8 cellular contexts compared by ENCODE assay signal in the genomic region with DNA sequence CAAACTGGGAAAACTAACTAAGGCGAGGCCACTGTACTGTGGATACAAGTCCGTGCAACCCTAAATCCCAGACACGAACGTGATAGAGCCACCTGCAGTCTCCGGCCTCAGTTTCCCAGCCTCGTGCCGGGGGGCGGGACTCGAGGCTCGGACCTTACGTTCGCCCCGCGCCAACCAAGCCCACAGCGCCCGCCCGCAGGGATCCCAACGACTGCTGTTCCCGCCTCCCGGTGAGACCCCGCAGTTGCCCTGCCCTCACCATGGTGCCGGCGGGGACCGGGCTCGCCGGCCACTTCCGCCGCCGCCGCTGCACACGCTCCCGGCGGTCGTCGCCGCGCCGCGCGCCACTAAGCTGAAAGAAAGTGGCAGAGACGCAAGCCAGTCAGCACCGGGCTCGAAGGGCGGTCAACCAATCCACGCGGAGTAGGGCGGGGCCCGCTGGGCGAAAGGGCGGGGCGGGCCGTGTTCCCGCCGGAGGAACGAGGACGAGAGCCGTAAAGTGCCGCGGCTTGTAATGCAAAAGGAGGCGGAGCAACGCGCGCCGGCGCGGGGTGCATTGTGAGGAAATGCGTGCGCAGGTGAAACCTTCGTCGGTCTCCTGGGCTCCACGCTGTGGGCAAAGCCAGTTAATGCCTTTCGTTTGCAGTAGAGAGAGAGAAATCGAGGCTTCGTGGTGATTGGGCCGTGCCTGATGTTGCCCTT. TPM values are rescaled to one million over a fixed set of nuclear protein-coding genes. Genes with fewer than 3 reads are reported as not detected.
A peak's percentile ranks its signal among the peaks of the same experiment; 100 is the strongest.
DNase-seq lines count a peak whose midpoint lies in the region; ATAC-seq and TF ChIP-seq lines count a peak whose summit lies in the region.

Gene LSM4 (minus strand): TSS at position 318 of the 702 bp plus-strand sequence. CDS start 56 bp downstream, at position 262.

- TF ChIP-seq CTCF in fibroblast of the aortic adventitia (IDR thresholded peaks at IDR 0.05; ENCODE audit: insufficient read depth, low read length), result peak; percentile 33
- no peak for TF ChIP-seq CTCF in nephron progenitor cell (IDR thresholded peaks at IDR 0.05)

- DNase-seq in GDM1 (lab: John Stamatoyannopoulos, UW) (peak; percentile 98), HAP-1 (ENCODE audit: low spot score in 2 of 2) (peak; percentile 98 to 99), MG63 (peak; percentile 98), SHP77 treated with DMSO at 0.1 percent for 48 hours (lab: John Stamatoyannopoulos, UW) (peak; percentile 94), fibroblast of the aortic adventitia (ENCODE audit: low read depth) (peak; percentile 95), nephron progenitor cell (peak; percentile 99)
- peak; percentile 100 for DNase-seq in activated effector memory CD4-positive, alpha-beta T cell treated with anti-CD3 and anti-CD28 coated beads, Interleukin-2, amount 50 U/mL, for 16 hours
- peak; percentile 99 to 100 for DNase-seq in stimulated activated naive CD8-positive, alpha-beta T cell treated with anti-CD3 and anti-CD28 coated beads, Interleukin-15, amount 100 ng/mL, for 72 hours

- in situ Hi-C loops in HAP-1 (cut with MboI; ENCODE audit: low sequenced_read_pairs), result loop anchor here (5.0 kb wide), 1 partner anchor 46 kb away; no protein-coding TSS in a partner anchor

- H3K4me3 ChIP-seq in HAP-1 (peak within 1 kb of the TSS; percentile 90), MG63 (peak within 1 kb of the TSS; percentile 75), fibroblast of the aortic adventitia (ENCODE audit: low read depth, low read length) (peak within 1 kb of the TSS; percentile 83)

- H3K27ac Mint-ChIP-seq in nephron progenitor cell, result peak within 1 kb of the TSS; percentile 98
- H3K27ac Mint-ChIP-seq in stimulated activated naive CD8-positive, alpha-beta T cell treated with anti-CD3 and anti-CD28 coated beads, Interleukin-15, amount 100 ng/mL, for 72 hours, result peak within 1 kb of the TSS; percentile 92 to 96

- peaks cover 3% of the 10 kb centered on the region for H3K27me3 Mint-ChIP-seq in nephron progenitor cell (ENCODE audit: low read depth, poor library complexity)
- no peaks in the 10 kb centered on the region for H3K27me3 Mint-ChIP-seq in stimulated activated naive CD8-positive, alpha-beta T cell treated with anti-CD3 and anti-CD28 coated beads, Interleukin-15, amount 100 ng/mL, for 72 hours

- H3K4me1 ChIP-seq in HAP-1, result peaks cover 12% of the 10 kb centered on the region

- peaks cover 51% of the 10 kb centered on the region for H3K4me1 Mint-ChIP-seq in nephron progenitor cell
- peaks cover 55% of the 10 kb centered on the region for H3K4me1 Mint-ChIP-seq in stimulated activated naive CD8-positive, alpha-beta T cell treated with anti-CD3 and anti-CD28 coated beads, Interleukin-15, amount 100 ng/mL, for 72 hours

- H3K27me3 ChIP-seq in HAP-1 (ENCODE audit: low read depth) (no peaks in the 10 kb centered on the region), MG63 (no peaks in the 10 kb centered on the region)

- H3K4me3 Mint-ChIP-seq in nephron progenitor cell, result peak within 1 kb of the TSS; percentile 84
- peak within 1 kb of the TSS; percentile 91 for H3K4me3 Mint-ChIP-seq in stimulated activated naive CD8-positive, alpha-beta T cell treated with anti-CD3 and anti-CD28 coated beads, Interleukin-15, amount 100 ng/mL, for 72 hours

- peak; percentile 96 for ATAC-seq in stimulated activated naive CD8-positive, alpha-beta T cell treated with anti-CD3 and anti-CD28 coated beads, Interleukin-15, amount 100 ng/mL, for 72 hours

- peaks cover 6% of the 10 kb centered on the region for H3K36me3 Mint-ChIP-seq in nephron progenitor cell (ENCODE audit: low read depth)

- H3K36me3 ChIP-seq in HAP-1 (replicated peaks) (peaks cover 13% of the 10 kb centered on the region; the same call in 1 of the 2 replicates), MG63 (peaks cover 33% of the 10 kb centered on the region)

- H3K9me3 ChIP-seq in HAP-1, result no peaks in the 10 kb centered on the region
- no peaks in the 10 kb centered on the region for H3K9me3 ChIP-seq in MG63

- no peaks in the 10 kb centered on the region for H3K9me3 Mint-ChIP-seq in nephron progenitor cell
- H3K9me3 Mint-ChIP-seq in stimulated activated naive CD8-positive, alpha-beta T cell treated with anti-CD3 and anti-CD28 coated beads, Interleukin-15, amount 100 ng/mL, for 72 hours, result no peaks in the 10 kb centered on the region

RNA-seq across cellular contexts. Expression of gene LSM4, which starts in this region (rescaled TPM):
- 335 and 636 TPM in 2 replicates for total RNA-seq in MG63 (2014; rRNA removed; shearing (Covaris generic); ENCODE audit: low replicate concordance)
- total RNA-seq in fibroblast of the aortic adventitia (ENCODE audit: low replicate concordance), result 113 and 119 TPM in 2 replicates

Comparison
In these comparisons a context has a peak if more than half of its experiments do, and no peak if none do; other contexts are left out.
1. Peak in every context shown above with its lines: DNase-seq, ATAC-seq and H3K4me3 ChIP-seq.